Comparison of ENCODE assay signal across 9 cellular contexts in the genomic region with DNA sequence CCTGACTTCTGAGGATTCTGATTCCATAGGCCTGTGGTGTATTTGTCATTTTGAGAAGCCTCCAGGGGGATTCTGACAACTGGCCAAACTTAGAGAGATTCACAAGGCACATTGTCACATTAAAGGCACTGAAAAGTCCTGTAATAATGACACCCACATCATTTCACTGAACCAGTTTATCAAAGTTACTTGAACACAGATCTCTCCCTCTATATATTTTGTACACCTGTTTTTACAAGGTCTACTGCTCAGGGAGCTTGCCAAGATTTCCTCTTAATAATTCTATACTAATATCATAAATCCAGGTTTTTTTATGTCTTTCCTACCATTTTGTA. TPM values are rescaled to one million over a fixed set of nuclear protein-coding genes. Genes with fewer than 3 reads are reported as not detected.
"Had no signal": no experiment of that assay in that cellular context is flagged by ENCODE, and none has a peak within 500 bp of the region (broad histone marks: within the 10 kb centered on the region; RNA-seq: fewer than 3 reads in every experiment).

No MANE protein-coding gene starts in this region.

- DNase-seq: GDM1, GF-D8 had no signal

- H3K4me3 ChIP-seq: GM12878 had no signal

- ATAC-seq: GM12878 had no signal

- FAIRE-seq: G401.6, GM12878, GM12891, GM12892, GM18507, GM19239 had no signal

RNA-seq across cellular contexts. Expression of gene LRRC74B, which starts 50.0 kb away (rescaled TPM):
- total RNA-seq: G401, GM12878 had no signal
- polyA plus RNA-seq: GM12878 had no signal
